29 cellular contexts compared by ENCODE assay signal in the genomic region with DNA sequence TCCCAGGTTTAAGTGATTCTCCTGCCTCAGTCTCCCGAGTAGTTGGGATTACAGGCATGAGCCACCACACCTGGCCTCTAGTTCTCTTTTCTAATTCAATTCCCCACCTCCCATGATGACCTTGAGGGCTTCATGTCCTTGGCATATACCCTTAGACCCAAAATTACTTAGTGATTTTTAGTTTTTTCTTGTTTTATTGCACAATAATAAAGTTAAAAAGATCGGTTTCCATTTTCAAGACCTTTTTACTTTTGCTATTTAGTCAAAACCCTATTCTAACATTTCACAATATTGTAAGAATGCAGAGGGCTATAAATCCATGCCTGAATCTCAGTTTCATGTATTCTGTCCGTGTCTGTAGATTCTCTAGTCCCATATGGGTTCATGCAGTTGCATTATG.
"Had no signal": no experiment of that assay in that cellular context is flagged by ENCODE, and none has a peak within 500 bp of the region (broad histone marks: within the 10 kb centered on the region; RNA-seq: fewer than 3 reads in every experiment).

No MANE protein-coding gene starts in this region.

- H3K27me3 ChIP-seq: colonic mucosa, dorsolateral prefrontal cortex, esophagus muscularis mucosa, esophagus squamous epithelium, foreskin keratinocyte, gastrocnemius medialis, gastroesophageal sphincter, heart left ventricle had no signal

- H3K27ac Mint-ChIP-seq: dendritic cell treated with granulocyte-macrophage colony-stimulating factor and Interleukin-4, amounts not matched to agents 40 ng/mL and 50 ng/mL, for 4 days; effector memory CD8-positive, alpha-beta T cell; endodermal cell had no signal

- FAIRE-seq: colon, endometrium, endothelial cell of umbilical vein, frontal cortex had no signal

- DNase-seq: colonic mucosa; cortex of kidney; dermis blood vessel endothelial cell; dorsolateral prefrontal cortex; effector CD4-positive, alpha-beta T cell; effector CD8-positive, alpha-beta T cell; effector memory CD4-positive, alpha-beta T cell; effector memory CD8-positive, alpha-beta T cell; endodermal cell; erythroblast; esophagus squamous epithelium; foreskin fibroblast; foreskin keratinocyte; foreskin melanocyte; gastrocnemius medialis; glutamatergic neuron; head of caudate nucleus; heart left ventricle; heart right ventricle had no signal

- H3K27ac ChIP-seq: colonic mucosa, coronary artery, dorsolateral prefrontal cortex, epithelial cell of prostate, esophagus muscularis mucosa, esophagus squamous epithelium, foreskin keratinocyte, gastrocnemius medialis, gastroesophageal sphincter, heart left ventricle, heart right ventricle had no signal

- H3K4me3 ChIP-seq: colonic mucosa, coronary artery, dorsolateral prefrontal cortex, esophagus muscularis mucosa, esophagus squamous epithelium, gastrocnemius medialis, gastroesophageal sphincter, heart left ventricle, heart right ventricle had no signal

- H3K9me3 Mint-ChIP-seq: endodermal cell had no signal

- ATAC-seq: effector memory CD8-positive, alpha-beta T cell; esophagus mucosa; foreskin keratinocyte; gastrocnemius medialis; gastroesophageal sphincter; heart left ventricle; heart right ventricle had no signal

- H3K4me3 Mint-ChIP-seq: dendritic cell treated with granulocyte-macrophage colony-stimulating factor and Interleukin-4, amounts not matched to agents 40 ng/mL and 50 ng/mL, for 4 days; effector memory CD8-positive, alpha-beta T cell; endodermal cell had no signal

- H3K9me3 ChIP-seq: colonic mucosa, esophagus muscularis mucosa, esophagus squamous epithelium, gastrocnemius medialis, gastroesophageal sphincter, heart left ventricle, heart right ventricle had no signal

- H3K36me3 ChIP-seq: colonic mucosa, esophagus muscularis mucosa, esophagus squamous epithelium, gastrocnemius medialis, gastroesophageal sphincter, heart left ventricle, heart right ventricle had no signal

- H3K4me1 ChIP-seq: colonic mucosa, esophagus muscularis mucosa, esophagus squamous epithelium, gastrocnemius medialis, gastroesophageal sphincter, heart left ventricle, heart right ventricle had no signal

- H3K27me3 Mint-ChIP-seq: dendritic cell treated with granulocyte-macrophage colony-stimulating factor and Interleukin-4, amounts not matched to agents 40 ng/mL and 50 ng/mL, for 4 days; effector memory CD8-positive, alpha-beta T cell had no signal
